ENCODE assay signal across 12 cellular contexts in the genomic region with DNA sequence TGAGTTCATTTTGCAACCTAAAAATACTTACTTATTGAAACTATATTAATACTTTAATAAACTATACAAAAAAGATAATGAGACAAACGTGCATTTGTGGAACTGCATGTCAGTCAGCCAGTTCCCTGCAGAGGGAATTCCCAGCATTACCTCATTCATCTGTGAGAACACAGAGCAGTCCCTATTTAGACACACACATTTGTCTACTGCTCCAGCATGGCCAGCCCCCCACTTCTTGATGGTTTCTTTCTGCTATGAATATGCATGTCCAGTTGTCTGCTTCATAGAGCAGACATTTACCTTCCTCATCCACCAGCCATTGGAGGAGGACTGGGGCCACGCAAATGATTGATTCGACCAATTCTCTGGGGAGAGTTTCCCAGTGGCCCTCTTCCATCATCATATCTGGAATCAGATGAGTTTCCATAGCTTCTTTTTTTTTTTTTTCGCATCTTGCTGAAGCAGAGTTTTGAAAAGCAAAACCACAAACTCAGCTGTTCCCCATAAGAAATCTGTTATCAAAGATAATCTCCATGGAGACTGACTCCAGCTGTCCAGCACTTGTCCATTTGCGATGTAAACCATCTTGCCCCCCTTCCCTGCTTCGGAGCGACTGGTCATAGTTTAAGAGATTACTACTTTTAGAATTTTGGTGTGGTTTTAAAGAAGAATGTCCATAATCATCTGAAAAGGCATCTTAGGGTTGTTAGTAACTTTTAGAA. TPM values are rescaled to one million over a fixed set of nuclear protein-coding genes. Genes with fewer than 3 reads are reported as not detected.
DNase-seq lines count a peak whose midpoint lies in the region; ATAC-seq, FAIRE-seq and TF ChIP-seq lines count a peak whose summit lies in the region.
"Had no signal": no experiment of that assay in that cellular context is flagged by ENCODE, and none has a peak within 500 bp of the region (broad histone marks: within the 10 kb centered on the region; RNA-seq: fewer than 3 reads in every experiment).

No MANE protein-coding gene starts in this region.

- no peak overlapping the region for H3K4me3 ChIP-seq in right cardiac atrium (ENCODE audit: low read length)
- no peak overlapping the region for H3K4me3 ChIP-seq in fibroblast of pulmonary artery (replicated peaks; ENCODE audit: low read depth, low read length)
- H3K4me3 ChIP-seq in naive thymus-derived CD4-positive, alpha-beta T cell (ENCODE audit: low read length) = no peak overlapping the region
- H3K4me3 ChIP-seq: A549 had no signal

- no peaks in the 10 kb centered on the region for H3K27me3 ChIP-seq in right cardiac atrium (ENCODE audit: control insufficient read depth, insufficient read depth)
- no peaks in the 10 kb centered on the region for H3K27me3 ChIP-seq in naive thymus-derived CD4-positive, alpha-beta T cell (ENCODE audit: control insufficient read depth in 2 of 2, insufficient read depth in 2 of 2, low read length in 2 of 2)

- no peaks in the 10 kb centered on the region for H3K9me3 Mint-ChIP-seq in stimulated activated naive B cell treated with anti-CD40 and anti-IgM and Interleukin-4, amounts not matched to agents 10 μg/mL and 1 μg/mL and 100 μg/mL, for 72 hours
- peaks cover 0 to 5% (median 0%) of the 10 kb centered on the region in 11 donors for H3K9me3 Mint-ChIP-seq in naive thymus-derived CD4-positive, alpha-beta T cell
- H3K9me3 Mint-ChIP-seq: T-helper 1 cell treated with Interleukin-12 subunit alpha and Interleukin-12 subunit beta and Interleukin-4 antibody, amounts not matched to agents 30 μg/mL and 1 μg/mL, for 36 hours had no signal

- POLR2A ChIA-PET in naive thymus-derived CD4-positive, alpha-beta T cell (lab: Charles Lee) = no interaction called here

- TF ChIP-seq CTCF in fibroblast of pulmonary artery (IDR thresholded peaks at IDR 0.05; ENCODE audit: low read length, missing control alignments) = no peak

- H3K27me3 Mint-ChIP-seq in stimulated activated naive B cell treated with anti-CD40 and anti-IgM and Interleukin-4, amounts not matched to agents 10 μg/mL and 1 μg/mL and 100 μg/mL, for 72 hours = peaks cover 25 to 32% of the 10 kb centered on the region in 2 donors
- peaks cover 24 to 38% (median 26%) of the 10 kb centered on the region in 5 donors for H3K27me3 Mint-ChIP-seq in naive thymus-derived CD4-positive, alpha-beta T cell

- FAIRE-seq in RCC 7860 (lab: Jason Lieb, UNC) = peak; percentile 25
- FAIRE-seq: A549 had no signal

- ATAC-seq in Right ventricle myocardium inferior (peak; percentile 59), right cardiac atrium (no peak), HG03571 (IDR thresholded peaks at IDR 0.05; ENCODE audit: unreplicated experiment) (no peak)
- peak; percentile 23 to 59 for ATAC-seq in stimulated activated naive B cell treated with anti-CD40 and anti-IgM and Interleukin-4, amounts not matched to agents 10 μg/mL and 1 μg/mL and 100 μg/mL, for 72 hours (replicated peaks)
- ATAC-seq in naive thymus-derived CD4-positive, alpha-beta T cell = no peak
- ATAC-seq: A549 had no signal

- WGBS in right cardiac atrium = 32% methylated on average over 7 of the region's 7 CpGs

- no peak for DNase-seq in Right ventricle myocardium inferior (ENCODE audit: missing footprints)
- no peak for DNase-seq in right cardiac atrium
- DNase-seq in RCC 7860 (ENCODE audit: low spot score) = peak; percentile 27
- DNase-seq in fibroblast of pulmonary artery (ENCODE audit: low read depth) = peak; percentile 61
- no peak for DNase-seq in stimulated activated naive B cell treated with anti-CD40 and anti-IgM and Interleukin-4, amounts not matched to agents 10 μg/mL and 1 μg/mL and 100 μg/mL, for 72 hours
- no peak for DNase-seq in T-helper 2 cell
- DNase-seq in naive thymus-derived CD4-positive, alpha-beta T cell = no peak
- DNase-seq: GDM1, NCI-H1048 had no signal

- intact Hi-C loops in Right ventricle myocardium inferior (cut with DNase I) = no loop called here
- intact Hi-C loops in right cardiac atrium (cut with DNase I) = no loop called here
- intact Hi-C loops in naive thymus-derived CD4-positive, alpha-beta T cell (cut with micrococcal nuclease) = no loop called here

- peaks cover 8 to 10% of the 10 kb centered on the region in 2 donors for H3K36me3 Mint-ChIP-seq in stimulated activated naive B cell treated with anti-CD40 and anti-IgM and Interleukin-4, amounts not matched to agents 10 μg/mL and 1 μg/mL and 100 μg/mL, for 72 hours
- H3K36me3 Mint-ChIP-seq in naive thymus-derived CD4-positive, alpha-beta T cell = no peaks in the 10 kb centered on the region

- no peaks in the 10 kb centered on the region for H3K9me3 ChIP-seq in right cardiac atrium (ENCODE audit: control insufficient read depth, low read length)
- H3K9me3 ChIP-seq in naive thymus-derived CD4-positive, alpha-beta T cell (ENCODE audit: control insufficient read depth in 2 of 3, low read length in 3 of 3) = no peaks in the 10 kb centered on the region
- H3K9me3 ChIP-seq: A549 had no signal

- no peak overlapping the region for H3K27ac ChIP-seq in right cardiac atrium (ENCODE audit: low read length)
- H3K27ac ChIP-seq in naive thymus-derived CD4-positive, alpha-beta T cell (ENCODE audit: low read depth, low read length) = no peak overlapping the region
- H3K27ac ChIP-seq: A549 had no signal

- H3K4me1 Mint-ChIP-seq in stimulated activated naive B cell treated with anti-CD40 and anti-IgM and Interleukin-4, amounts not matched to agents 10 μg/mL and 1 μg/mL and 100 μg/mL, for 72 hours = peaks cover 0 to 5% of the 10 kb centered on the region in 2 donors
- H3K4me1 Mint-ChIP-seq in naive thymus-derived CD4-positive, alpha-beta T cell = no peaks in the 10 kb centered on the region

- no peaks in the 10 kb centered on the region for H3K36me3 ChIP-seq in naive thymus-derived CD4-positive, alpha-beta T cell (ENCODE audit: control insufficient read depth in 2 of 3, insufficient read depth in 3 of 3, low read length in 3 of 3)

- H3K4me1 ChIP-seq in right cardiac atrium (ENCODE audit: control insufficient read depth, insufficient read depth, low read length) = peaks cover 2% of the 10 kb centered on the region
- no peaks in the 10 kb centered on the region for H3K4me1 ChIP-seq in naive thymus-derived CD4-positive, alpha-beta T cell (ENCODE audit: control insufficient read depth in 2 of 2, insufficient read depth in 2 of 2, low read length in 2 of 2)

- CTCF ChIA-PET in naive thymus-derived CD4-positive, alpha-beta T cell (lab: Charles Lee) = no interaction called here

- no peak overlapping the region for H3K27ac Mint-ChIP-seq in stimulated activated naive B cell treated with anti-CD40 and anti-IgM and Interleukin-4, amounts not matched to agents 10 μg/mL and 1 μg/mL and 100 μg/mL, for 72 hours
- no peak overlapping the region for H3K27ac Mint-ChIP-seq in naive thymus-derived CD4-positive, alpha-beta T cell
- H3K27ac Mint-ChIP-seq: T-helper 1 cell treated with Interleukin-12 subunit alpha and Interleukin-12 subunit beta and Interleukin-4 antibody, amounts not matched to agents 30 μg/mL and 1 μg/mL, for 36 hours had no signal

- H3K4me3 Mint-ChIP-seq in stimulated activated naive B cell treated with anti-CD40 and anti-IgM and Interleukin-4, amounts not matched to agents 10 μg/mL and 1 μg/mL and 100 μg/mL, for 72 hours = no peak overlapping the region
- H3K4me3 Mint-ChIP-seq in naive thymus-derived CD4-positive, alpha-beta T cell = no peak overlapping the region
- H3K4me3 Mint-ChIP-seq: T-helper 1 cell treated with Interleukin-12 subunit alpha and Interleukin-12 subunit beta and Interleukin-4 antibody, amounts not matched to agents 30 μg/mL and 1 μg/mL, for 36 hours had no signal

RNA-seq across cellular contexts. Expression of a gene that starts 11.8 kb away (rescaled TPM):
- 1.7 TPM for total RNA-seq in Right ventricle myocardium inferior
- total RNA-seq in right cardiac atrium = 1 to 10 TPM; 2.6 to 4.5 (median 3.1) TPM
- polyA plus RNA-seq in right cardiac atrium = 1.2 TPM
- total RNA-seq in naive thymus-derived CD4-positive, alpha-beta T cell = under 1 TPM in 4 of 5 experiments, not detected in 1; 0.07 to 0.69 (median 0.21) TPM
- polyA plus RNA-seq in naive thymus-derived CD4-positive, alpha-beta T cell = not detected

Comparison
In these comparisons a context has a peak if more than half of its experiments do, and no peak if none do; other contexts are left out.
1. ATAC-seq: peak in Right ventricle myocardium inferior (single experiment) and stimulated activated naive B cell treated with anti-CD40 and anti-IgM and Interleukin-4, amounts not matched to agents 10 μg/mL and 1 μg/mL and 100 μg/mL, for 72 hours (2 of 2); none in right cardiac atrium (0 of 2), HG03571 (single experiment) and naive thymus-derived CD4-positive, alpha-beta T cell (single experiment).
2. DNase-seq: peak in RCC 7860 (single experiment) and fibroblast of pulmonary artery (single experiment); none in Right ventricle myocardium inferior (single experiment), right cardiac atrium (0 of 3), stimulated activated naive B cell treated with anti-CD40 and anti-IgM and Interleukin-4, amounts not matched to agents 10 μg/mL and 1 μg/mL and 100 μg/mL, for 72 hours (single experiment), T-helper 2 cell (0 of 5) and naive thymus-derived CD4-positive, alpha-beta T cell (0 of 9).